Comparison of ENCODE assay signal across 8 cellular contexts in the genomic region with DNA sequence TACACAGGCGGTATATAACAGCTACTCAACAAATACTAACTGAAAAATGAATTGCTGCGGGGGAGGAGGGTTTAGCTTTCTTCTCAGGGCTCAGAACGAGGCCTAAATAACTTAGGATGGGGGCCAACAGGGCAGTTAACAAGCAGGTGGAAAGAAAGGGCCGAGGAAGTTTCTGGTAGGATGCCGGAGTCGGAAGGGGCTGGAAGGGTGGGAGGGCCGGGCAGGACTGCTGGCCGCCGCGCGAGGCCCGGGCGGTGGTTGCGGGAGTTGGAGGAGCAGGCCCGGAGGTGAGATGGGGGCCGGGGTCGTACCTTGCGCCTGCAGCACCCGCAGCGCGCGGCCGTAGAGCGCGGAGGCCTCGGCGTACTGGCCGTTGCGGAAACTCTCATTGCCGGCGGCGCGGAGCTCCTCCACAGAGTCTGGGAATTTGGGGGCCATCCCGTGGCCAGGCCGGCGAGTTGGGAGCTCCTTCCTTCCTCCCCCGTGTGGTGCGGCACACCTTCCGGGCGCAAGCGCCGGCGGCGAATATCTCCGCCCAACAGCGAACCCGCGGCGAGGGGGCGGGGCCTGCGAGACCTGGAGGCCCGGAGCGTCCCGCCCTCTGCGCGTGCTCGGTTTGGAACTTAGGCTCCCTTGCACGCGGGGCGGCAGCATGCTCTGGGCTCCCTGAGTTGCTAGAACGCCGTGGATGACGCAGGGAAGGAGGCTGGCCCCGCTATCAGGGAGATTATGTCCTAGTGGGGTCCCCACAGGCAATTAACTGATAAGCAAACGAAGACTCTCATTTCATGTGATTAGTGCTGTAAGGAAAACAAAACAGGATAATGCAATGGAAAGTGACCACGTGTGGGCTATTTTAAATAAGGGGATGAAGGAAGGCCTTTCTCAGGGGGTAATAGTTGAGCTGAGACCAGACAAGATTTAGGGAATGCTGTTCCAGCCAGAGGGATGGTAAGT. TPM values are rescaled to one million over a fixed set of nuclear protein-coding genes. Genes with fewer than 3 reads are reported as not detected.
A peak's percentile ranks its signal among the peaks of the same experiment; 100 is the strongest.
DNase-seq lines count a peak whose midpoint lies in the region; ATAC-seq, FAIRE-seq and TF ChIP-seq lines count a peak whose summit lies in the region.

A gene with protein sequence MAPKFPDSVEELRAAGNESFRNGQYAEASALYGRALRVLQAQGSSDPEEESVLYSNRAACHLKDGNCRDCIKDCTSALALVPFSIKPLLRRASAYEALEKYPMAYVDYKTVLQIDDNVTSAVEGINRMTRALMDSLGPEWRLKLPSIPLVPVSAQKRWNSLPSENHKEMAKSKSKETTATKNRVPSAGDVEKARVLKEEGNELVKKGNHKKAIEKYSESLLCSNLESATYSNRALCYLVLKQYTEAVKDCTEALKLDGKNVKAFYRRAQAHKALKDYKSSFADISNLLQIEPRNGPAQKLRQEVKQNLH (minus strand): TSS at position 502 of the 957 bp plus-strand sequence. CDS start 64 bp downstream, at position 438.

- no peaks in the 10 kb centered on the region for H3K27me3 Mint-ChIP-seq in Caco-2 (ENCODE audit: insufficient read depth, unreplicated experiment)
- H3K27me3 Mint-ChIP-seq in activated CD8-positive, alpha-beta memory T cell treated with anti-CD3 and anti-CD28 coated beads, Interleukin-2, amount 10 ng/mL, durations not matched to agents 7 days and 5 days = no peaks in the 10 kb centered on the region

- H3K4ac ChIP-seq in H1 (replicated peaks; ENCODE audit: insufficient read length, low read depth, low read length) (peak within 1 kb of the TSS; percentile 40), mesenchymal stem cell (ENCODE audit: low read depth in 1 of 2, low read length in 2 of 2) (peak within 1 kb of the TSS; percentile 64 to 75)

- TF ChIP-seq CTCF in Caco-2 (IDR thresholded peaks at IDR 0.05; ENCODE audit: insufficient read depth in 1 of 2, low read depth in 1 of 2, low read length in 1 of 2, severe bottlenecking in 1 of 2, unreplicated experiment in 1 of 2) (peak in 1 of 2 experiments; percentile 33), H1 (IDR thresholded peaks at IDR 0.05; ENCODE audit: control extremely low read depth in 1 of 3, insufficient read depth in 1 of 3, low read depth in 1 of 3, low read length in 3 of 3) (no peak)

- H3K23me2 ChIP-seq in H1 (ENCODE audit: low read depth, low read length) = peaks cover 5% of the 10 kb centered on the region; the same call in 1 of the 2 replicates

- peaks cover 2 to 3% of the 10 kb centered on the region in 2 experiments for H4K20me1 ChIP-seq in H1 (replicated peaks in 1 of 2; ENCODE audit: control insufficient read depth in 1 of 2, insufficient read depth in 2 of 2, low read length in 2 of 2)

- H2BK15ac ChIP-seq in H1 (ENCODE audit: low read length) (no peak within 1 kb of the TSS; the same call in 1 of the 2 replicates), mesenchymal stem cell (ENCODE audit: low read depth, poor library complexity, severe bottlenecking) (peak within 1 kb of the TSS; percentile 60)

- H3K27ac ChIP-seq in HUES48 (ENCODE audit: low read depth, low read length) = peak within 1 kb of the TSS; percentile 80
- H3K27ac ChIP-seq in H1 (ENCODE audit: low read depth, low read length) = peak within 1 kb of the TSS; percentile 67; the same call in 1 of the 2 replicates
- H3K27ac ChIP-seq in mesenchymal stem cell (ENCODE audit: low read length, poor library complexity, severe bottlenecking) = peak within 1 kb of the TSS; percentile 48

- H3K79me2 ChIP-seq in H1 (ENCODE audit: control insufficient read depth in 1 of 2, insufficient read depth in 2 of 2, low read length in 2 of 2) = peaks cover 3 to 20% of the 10 kb centered on the region in 2 experiments; a peak in 3 of 4 replicates

- peak within 1 kb of the TSS; percentile 51 for H4K5ac ChIP-seq in H1 (ENCODE audit: insufficient read length, low read depth, low read length)

- no peak for TF ChIP-seq RAD21 in H1 (IDR thresholded peaks at IDR 0.05 in 1 of 2, conservative IDR thresholded peaks at IDR 0.05 in 1 of 2; ENCODE audit: low read depth in 2 of 2, low read length in 2 of 2)

- H3K4me1 ChIP-seq in Caco-2 (peaks cover 60% of the 10 kb centered on the region), HUES48 (ENCODE audit: control insufficient read depth, insufficient read depth, low read length) (peaks cover 21% of the 10 kb centered on the region), NT2/D1 (ENCODE audit: insufficient read depth, insufficient read length) (no peaks in the 10 kb centered on the region), H1 (replicated peaks in 1 of 4; ENCODE audit: control insufficient read depth in 3 of 4, insufficient read depth in 4 of 4, low read length in 3 of 4) (peaks cover 0 to 10% (median 4%) of the 10 kb centered on the region in 4 experiments; a peak in 5 of 7 replicates), mesenchymal stem cell (ENCODE audit: control insufficient read depth, insufficient read depth, low read depth, low read length) (peaks cover 4% of the 10 kb centered on the region)

- peak within 1 kb of the TSS; percentile 86 for H3K4me3 Mint-ChIP-seq in Caco-2 (ENCODE audit: unreplicated experiment)
- peak within 1 kb of the TSS; percentile 85 for H3K4me3 Mint-ChIP-seq in activated CD8-positive, alpha-beta memory T cell treated with anti-CD3 and anti-CD28 coated beads, Interleukin-2, amount 10 ng/mL, durations not matched to agents 7 days and 5 days

- BruUV-seq in Caco-2 (replicated peaks; lab: Mats Ljungman, UMichigan) = no TSS peak

- peak; percentile 88 for ATAC-seq in GM21390 (IDR thresholded peaks at IDR 0.05; ENCODE audit: unreplicated experiment)
- ATAC-seq in activated CD8-positive, alpha-beta memory T cell treated with anti-CD3 and anti-CD28 coated beads, Interleukin-2, amount 10 ng/mL, durations not matched to agents 7 days and 5 days = peak; percentile 96

- H3K14ac ChIP-seq in H1 (ENCODE audit: insufficient read length) = no peak within 1 kb of the TSS
- no peak within 1 kb of the TSS for H3K14ac ChIP-seq in mesenchymal stem cell (ENCODE audit: low read length in 2 of 2)

- H3K27me3 ChIP-seq in Caco-2 (replicated peaks; ENCODE audit: control insufficient read depth, insufficient read depth, low read length) = no peaks in the 10 kb centered on the region
- H3K27me3 ChIP-seq in HUES48 (ENCODE audit: control insufficient read depth, insufficient read depth, low read length) = peaks cover 43% of the 10 kb centered on the region
- peaks cover 2% of the 10 kb centered on the region for H3K27me3 ChIP-seq in NT2/D1 (ENCODE audit: insufficient read depth, insufficient read length)
- peaks cover 0 to 11% (median 2%) of the 10 kb centered on the region in 4 experiments; a peak in 4 of 7 replicates for H3K27me3 ChIP-seq in H1 (replicated peaks in 1 of 4; ENCODE audit: control insufficient read depth in 3 of 4, extremely low read depth in 1 of 4, insufficient read depth in 3 of 4, low read length in 3 of 4)
- no peaks in the 10 kb centered on the region for H3K27me3 ChIP-seq in mesenchymal stem cell (ENCODE audit: control insufficient read depth in 1 of 2, insufficient read depth in 1 of 2, low read length in 2 of 2)

- FAIRE-seq in H1 (lab: Jason Lieb, UNC) = no peak

- H3K4me2 ChIP-seq in H1 (ENCODE audit: insufficient read depth in 1 of 2, low read depth in 2 of 2, low read length in 2 of 2) (peak within 1 kb of the TSS; percentile 82 to 89), mesenchymal stem cell (ENCODE audit: low read length, poor library complexity, severe bottlenecking) (peak within 1 kb of the TSS; percentile 87)

- peaks cover 6% of the 10 kb centered on the region for H3K79me1 ChIP-seq in H1 (ENCODE audit: low read depth, low read length)
- H3K79me1 ChIP-seq in mesenchymal stem cell (replicated peaks; ENCODE audit: low read length, poor library complexity, severe bottlenecking) = peaks cover 18% of the 10 kb centered on the region

- H3K9me3 ChIP-seq in Caco-2 = no peaks in the 10 kb centered on the region
- H3K9me3 ChIP-seq in HUES48 (ENCODE audit: control insufficient read depth, insufficient read depth, low read length) = no peaks in the 10 kb centered on the region
- no peaks in the 10 kb centered on the region for H3K9me3 ChIP-seq in NT2/D1 (ENCODE audit: insufficient read depth, low read length)
- no peaks in the 10 kb centered on the region for H3K9me3 ChIP-seq in H1 (ENCODE audit: insufficient read depth in 2 of 2, low read depth in 1 of 2, low read length in 1 of 2)
- no peaks in the 10 kb centered on the region for H3K9me3 ChIP-seq in mesenchymal stem cell (ENCODE audit: control insufficient read depth, low read length)

- peak within 1 kb of the TSS; percentile 36 for H3K56ac ChIP-seq in H1 (replicated peaks; ENCODE audit: insufficient read length, low read depth, low read length)

- H3K23ac ChIP-seq in H1 (ENCODE audit: insufficient read length) = no peak within 1 kb of the TSS
- peak within 1 kb of the TSS in 1 of 2 experiments; percentile 47 for H3K23ac ChIP-seq in mesenchymal stem cell (ENCODE audit: low read length in 2 of 2)

- peak within 1 kb of the TSS; percentile 75 for H3K27ac Mint-ChIP-seq in Caco-2 (ENCODE audit: unreplicated experiment)
- H3K27ac Mint-ChIP-seq in activated CD8-positive, alpha-beta memory T cell treated with anti-CD3 and anti-CD28 coated beads, Interleukin-2, amount 10 ng/mL, durations not matched to agents 7 days and 5 days = peak within 1 kb of the TSS; percentile 95

- TF ChIP-seq EP300 in H1 (IDR thresholded peaks at IDR 0.05; ENCODE audit: borderline replicate concordance in 1 of 2, low read depth in 2 of 2, low read length in 2 of 2) = no peak

- DNase-seq in Caco-2 = peak; percentile 98 to 100
- DNase-seq in NT2/D1 (ENCODE audit: low read depth, low spot score) = peak; percentile 93
- DNase-seq in activated CD8-positive, alpha-beta memory T cell treated with anti-CD3 and anti-CD28 coated beads, Interleukin-2, amount 10 ng/mL, durations not matched to agents 7 days and 5 days = peak; percentile 96
- peak; percentile 59 to 97 for DNase-seq in H1 (ENCODE audit: low read depth in 1 of 2, low spot score in 2 of 2)
- peak; percentile 91 for DNase-seq in mesenchymal stem cell
- DNase-seq in stimulated activated CD8-positive, alpha-beta memory T cell treated with anti-CD3 and anti-CD28 coated beads, Interleukin-12 subunit alpha, Interleukin-12 subunit beta, amount 100 ng/mL, for 24 hours (ENCODE audit: extremely low read depth) = peak; percentile 93

- H3K18ac ChIP-seq in H1 (ENCODE audit: extremely low read depth, low read length) (peak within 1 kb of the TSS; percentile 63; the same call in 1 of the 2 replicates), mesenchymal stem cell (ENCODE audit: low read depth in 1 of 2, low read length in 2 of 2) (peak within 1 kb of the TSS; percentile 81 to 89)

- peaks cover 56% of the 10 kb centered on the region for H3K4me1 Mint-ChIP-seq in Caco-2 (ENCODE audit: low read depth, unreplicated experiment)
- peaks cover 70% of the 10 kb centered on the region for H3K4me1 Mint-ChIP-seq in activated CD8-positive, alpha-beta memory T cell treated with anti-CD3 and anti-CD28 coated beads, Interleukin-2, amount 10 ng/mL, durations not matched to agents 7 days and 5 days

- POLR2A ChIA-PET in Caco-2 (lab: Charles Lee) = interaction anchor here (0.5 to 1.6 kb wide), 13 partner anchors 10 to 396 kb away, joined by 3 to 13 read pairs (median 4); partner anchors contain the start of gene YWHAB
- POLR2A ChIA-PET in H1 (lab: Charles Lee; ENCODE audit: partially characterized antibody) = interaction anchor here (0.9 to 2.1 kb wide), 7 partner anchors 9 to 75 kb away, joined by 3 to 7 read pairs (median 3); partner anchors contain the start of genes PABPC1L and YWHAB

- H3K36me3 ChIP-seq in Caco-2 (ENCODE audit: control insufficient read depth, insufficient read depth, low read length) (peaks cover 7% of the 10 kb centered on the region), HUES48 (ENCODE audit: control insufficient read depth, insufficient read depth, low read length) (peaks cover 22% of the 10 kb centered on the region), NT2/D1 (ENCODE audit: insufficient read depth, insufficient read length, low read length) (peaks cover 35% of the 10 kb centered on the region), H1 (ENCODE audit: control insufficient read depth in 2 of 4, insufficient read depth in 4 of 4, low read length in 3 of 4) (peaks cover 3 to 17% (median 12%) of the 10 kb centered on the region in 4 experiments), mesenchymal stem cell (ENCODE audit: control insufficient read depth in 1 of 2, insufficient read depth in 2 of 2, low read depth in 1 of 2, low read length in 2 of 2) (peaks cover 10 to 21% of the 10 kb centered on the region in 2 experiments)

- H2AK5ac ChIP-seq in H1 (ENCODE audit: low read depth, low read length) (no peak within 1 kb of the TSS), mesenchymal stem cell (ENCODE audit: low read length, severe bottlenecking) (no peak within 1 kb of the TSS)

- no peak within 1 kb of the TSS; the same call in 1 of the 2 replicates for H2AFZ ChIP-seq in H1 (ENCODE audit: low read length)
- peak within 1 kb of the TSS; percentile 91 for H2AFZ ChIP-seq in mesenchymal stem cell (ENCODE audit: low read depth, low read length)

- peak within 1 kb of the TSS; percentile 65; the same call in 1 of the 2 replicates for H4K8ac ChIP-seq in H1 (ENCODE audit: extremely low read depth, insufficient read depth, low read length)
- H4K8ac ChIP-seq in mesenchymal stem cell (ENCODE audit: low read length) = peak within 1 kb of the TSS; percentile 55

- H4K91ac ChIP-seq in H1 (replicated peaks; ENCODE audit: insufficient read length, low read length) (no peak within 1 kb of the TSS), mesenchymal stem cell (ENCODE audit: low read length) (peak within 1 kb of the TSS; percentile 74)

- H2BK5ac ChIP-seq in H1 (ENCODE audit: low read depth, low read length) = peak within 1 kb of the TSS; percentile 72; the same call in 1 of the 2 replicates
- peak within 1 kb of the TSS; percentile 15 for H2BK5ac ChIP-seq in mesenchymal stem cell (ENCODE audit: low read depth, low read length, poor library complexity, severe bottlenecking)

- intact Hi-C loops in Caco-2 (cut with micrococcal nuclease; ENCODE audit: unreplicated experiment) = loop anchor here (5.0 kb wide), 1 partner anchor 748 kb away; the partner anchor contains the start of gene OSER1

- peaks cover 47% of the 10 kb centered on the region for H3K36me3 Mint-ChIP-seq in Caco-2 (ENCODE audit: insufficient read depth, unreplicated experiment)
- H3K36me3 Mint-ChIP-seq in activated CD8-positive, alpha-beta memory T cell treated with anti-CD3 and anti-CD28 coated beads, Interleukin-2, amount 10 ng/mL, durations not matched to agents 7 days and 5 days = peaks cover 30% of the 10 kb centered on the region

- H3K9me3 Mint-ChIP-seq in Caco-2 (ENCODE audit: unreplicated experiment) = no peaks in the 10 kb centered on the region
- no peaks in the 10 kb centered on the region for H3K9me3 Mint-ChIP-seq in activated CD8-positive, alpha-beta memory T cell treated with anti-CD3 and anti-CD28 coated beads, Interleukin-2, amount 10 ng/mL, durations not matched to agents 7 days and 5 days (ENCODE audit: low read depth)

- TF ChIP-seq POLR2A in H1 (IDR thresholded peaks at IDR 0.05; ENCODE audit: control extremely low read depth in 1 of 2, low read depth in 2 of 2, low read length in 2 of 2) = peak; percentile 43 to 90

- no peak within 1 kb of the TSS for H2BK120ac ChIP-seq in H1 (replicated peaks; ENCODE audit: low read depth, low read length)
- H2BK120ac ChIP-seq in mesenchymal stem cell (ENCODE audit: low read depth, low read length) = no peak within 1 kb of the TSS

- H2BK12ac ChIP-seq in H1 (ENCODE audit: low read depth, low read length) (no peak within 1 kb of the TSS), mesenchymal stem cell (ENCODE audit: low read length in 2 of 2) (no peak within 1 kb of the TSS)

- CTCF ChIA-PET in Caco-2 (lab: Charles Lee) (interaction anchor here (1.0 to 2.7 kb wide), 7 partner anchors 11 to 334 kb away, joined by 3 to 10 read pairs (median 6); no protein-coding TSS in a partner anchor), H1 (lab: Charles Lee; ENCODE audit: partially characterized antibody) (interaction anchor here (0.6 to 2.9 kb wide), 8 partner anchors 9 to 152 kb away, joined by 3 to 7 read pairs (median 3); no protein-coding TSS in a partner anchor)
- CTCF ChIA-PET in activated CD8-positive, alpha-beta memory T cell treated with anti-CD3 and anti-CD28 coated beads, Interleukin-2, amount 10 ng/mL, durations not matched to agents 7 days and 5 days (lab: Charles Lee) = interaction anchor here (1.1 to 3.0 kb wide), 9 partner anchors 9 to 333 kb away, joined by 3 to 12 read pairs (median 4); partner anchors contain the start of gene PABPC1L

- H3K4me3 ChIP-seq in Caco-2 (ENCODE audit: low read depth, low read length) = peak within 1 kb of the TSS; percentile 86
- H3K4me3 ChIP-seq in HUES48 (ENCODE audit: low read depth, low read length) = peak within 1 kb of the TSS; percentile 82
- H3K4me3 ChIP-seq in NT2/D1 (ENCODE audit: insufficient read length, low read depth) = peak within 1 kb of the TSS; percentile 45
- H3K4me3 ChIP-seq in H1 (ENCODE audit: extremely low read depth in 1 of 4, insufficient read depth in 2 of 4, low read depth in 3 of 4, low read length in 4 of 4) = peak within 1 kb of the TSS; percentile 62 to 79 (median 70)
- H3K4me3 ChIP-seq in mesenchymal stem cell (ENCODE audit: insufficient read depth in 1 of 2, low read depth in 1 of 2, low read length in 2 of 2) = peak within 1 kb of the TSS; percentile 81 to 86

- peak within 1 kb of the TSS; percentile 32 for H3K9ac ChIP-seq in HUES48 (ENCODE audit: low read depth, low read length)
- H3K9ac ChIP-seq in NT2/D1 (ENCODE audit: insufficient read length, low read depth) = peak within 1 kb of the TSS; percentile 93
- peak within 1 kb of the TSS; percentile 66 to 71 (median 68) for H3K9ac ChIP-seq in H1 (replicated peaks in 1 of 4; ENCODE audit: extremely low read depth in 1 of 4, low read depth in 3 of 4, low read length in 3 of 4)
- H3K9ac ChIP-seq in mesenchymal stem cell (ENCODE audit: low read length) = peak within 1 kb of the TSS; percentile 80

- 1% methylated on average over 56 of the region's 66 CpGs; no CpG with 5 or more reads in 1 of the 2 experiments for WGBS in H1 (ENCODE audit: extremely low coverage in 1 of 2, insufficient coverage in 1 of 2, insufficient read length in 1 of 2, insufficient replicate concordance in 2 of 2, low coverage in 1 of 2, low lambda C conversion rate in 2 of 2, missing lambda C conversion rate in 1 of 2), 2 experiments
- under 1% methylated on average over 51 of the region's 66 CpGs for WGBS in mesenchymal stem cell

- H2BK20ac ChIP-seq in H1 (ENCODE audit: low read length) = no peak within 1 kb of the TSS

RNA-seq across cellular contexts. Expression of the gene that starts here (rescaled TPM):
- total RNA-seq in Caco-2 (2022) = 131 and 139 TPM in 2 replicates
- 10 to 100 TPM; 22.3 to 31.2 TPM for total RNA-seq in activated CD8-positive, alpha-beta memory T cell treated with anti-CD3 and anti-CD28 coated beads, Interleukin-2, amount 10 ng/mL, durations not matched to agents 7 days and 5 days
- total RNA-seq in H1 (2021; fragmentation: NEBNext Ultra II Directional; extraction: Animal tissue kit (Norgen Biotek cat#: 25700)) = 32.1 and 33.8 TPM in 2 replicates
- 30.0 and 35.1 TPM in 2 replicates for polyA plus RNA-seq in H1 (2011; rRNA removed)
- 31.7 TPM for polyA plus RNA-seq in H1 (2011; cell fraction: cytosol; rRNA removed)
- polyA plus RNA-seq in H1 (2011; cell fraction: nucleus; rRNA removed) = 28.8 TPM
- polyA plus RNA-seq in H1 (2012, experiment 1 of 2) = 35.7 to 43.7 TPM (median 39.2 TPM) in 4 replicates
- 33.6 TPM for polyA plus RNA-seq in H1 (2012, experiment 2 of 2)
- polyA plus RNA-seq in H1 (2013, experiment 1 of 2) = 30.6 TPM
- polyA plus RNA-seq in H1 (2013, experiment 2 of 2) = 30.2 TPM
- 19.8 and 22.5 TPM in 2 replicates for polyA minus RNA-seq in H1 (2011; rRNA and poly(A)+ RNA removed)
- polyA minus RNA-seq in H1 (2011; cell fraction: cytosol; rRNA and poly(A)+ RNA removed) = 8.1 TPM
- polyA minus RNA-seq in H1 (2011; cell fraction: nucleus; rRNA and poly(A)+ RNA removed) = 6.8 TPM
- polyA plus RNA-seq in mesenchymal stem cell (2013, experiment 1 of 2) = 17.0 TPM
- polyA plus RNA-seq in mesenchymal stem cell (2013, experiment 2 of 2) = 17.5 TPM

Comparison
In these comparisons a context has a peak if more than half of its experiments do, and no peak if none do; other contexts are left out.
1. Peak in every context shown above with its lines: DNase-seq, ATAC-seq, H3K4me3 ChIP-seq and H3K27ac ChIP-seq.
2. H3K9ac ChIP-seq: peak in every context shown above with its lines; median percentile 93 in NT2/D1; 80 in mesenchymal stem cell; 68 in H1; 32 in HUES48.